Comparison of ENCODE assay signal across 17 cellular contexts in the genomic region with DNA sequence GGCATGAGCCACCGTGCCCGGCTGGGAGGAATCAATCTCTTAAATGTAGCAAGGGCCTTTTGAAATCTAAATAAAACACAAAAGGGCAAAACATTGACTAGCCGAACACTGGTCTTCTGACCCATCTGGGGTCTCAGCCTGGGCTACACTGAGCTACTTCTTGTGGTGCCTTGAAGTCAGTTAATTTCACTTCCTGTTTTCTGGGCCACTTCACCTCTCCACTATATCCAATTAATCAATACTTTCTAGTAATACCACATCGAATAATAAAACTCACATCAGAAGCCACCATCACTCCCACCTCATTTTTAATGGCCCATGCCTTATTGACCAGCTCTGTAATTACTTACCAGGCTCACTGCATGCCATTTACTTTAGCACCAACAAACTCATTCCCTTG.
DNase-seq lines count a peak whose midpoint lies in the region; ATAC-seq, FAIRE-seq and TF ChIP-seq lines count a peak whose summit lies in the region.
"Had no signal": no experiment of that assay in that cellular context is flagged by ENCODE, and none has a peak within 500 bp of the region (broad histone marks: within the 10 kb centered on the region; RNA-seq: fewer than 3 reads in every experiment).

No MANE protein-coding gene starts in this region.

- BruUV-seq in OCI-LY7 (replicated peaks; lab: Mats Ljungman, UMichigan) (no TSS peak), PC-9 (replicated peaks; lab: Mats Ljungman, UMichigan) (no TSS peak)

- ATAC-seq in GM18867 (IDR thresholded peaks at IDR 0.05; ENCODE audit: unreplicated experiment): peak; percentile 33
- ATAC-seq in HG02678 (IDR thresholded peaks at IDR 0.05; ENCODE audit: unreplicated experiment): peak; percentile 35
- ATAC-seq: left lung had no signal

- no peak for FAIRE-seq in HTR-8/SVneo (lab: Jason Lieb, UNC)
- FAIRE-seq: astrocyte had no signal

- TF ChIP-seq CTCF in OCI-LY7 (conservative IDR thresholded peaks at IDR 0.05; ENCODE audit: low read length) (no peak), PC-9 (conservative IDR thresholded peaks at IDR 0.05) (no peak)

- H3K27ac ChIP-seq in BLaER1 treated with 17β-estradiol and CSF1 and Interleukin-3, amounts not matched to agents 10 nM and 100 nM: peak overlapping the region in 6 of 11 experiments; percentile 23 to 82 (median 44); a peak in 9 of 22 replicates
- peak overlapping the region; percentile 71 for H3K27ac ChIP-seq in OCI-LY7 (ENCODE audit: low read depth, low read length, poor library complexity, severe bottlenecking)
- H3K27ac ChIP-seq in PC-9: no peak overlapping the region
- H3K27ac ChIP-seq: esophagus muscularis mucosa, hepatocyte, suprapubic skin had no signal

- no peaks in the 10 kb centered on the region for H4K20me1 ChIP-seq in BLaER1 treated with 17β-estradiol and CSF1 and Interleukin-3, amounts not matched to agents 10 nM and 100 nM
- no peaks in the 10 kb centered on the region for H4K20me1 ChIP-seq in OCI-LY7 (ENCODE audit: insufficient read depth, low read length)
- no peaks in the 10 kb centered on the region for H4K20me1 ChIP-seq in PC-9 (ENCODE audit: insufficient read depth)

- H3K9ac ChIP-seq in BLaER1 treated with 17β-estradiol and CSF1 and Interleukin-3, amounts not matched to agents 10 nM and 100 nM: no peak overlapping the region

- H3F3A ChIP-seq in PC-9 (ENCODE audit: insufficient read depth, low read depth): no peaks in the 10 kb centered on the region

- H3K27me3 ChIP-seq in BLaER1 treated with 17β-estradiol and CSF1 and Interleukin-3, amounts not matched to agents 10 nM and 100 nM: no peaks in the 10 kb centered on the region
- H3K27me3 ChIP-seq in PC-9 (ENCODE audit: insufficient read depth, low read depth): no peaks in the 10 kb centered on the region
- H3K27me3 ChIP-seq: esophagus muscularis mucosa, hepatocyte, left lung, suprapubic skin had no signal

- H3K79me2 ChIP-seq in OCI-LY7 (ENCODE audit: insufficient read depth, low read depth, low read length) (no peaks in the 10 kb centered on the region), PC-9 (ENCODE audit: low read depth) (no peaks in the 10 kb centered on the region)
- H3K79me2 ChIP-seq: hepatocyte had no signal

- CTCF ChIA-PET in OCI-LY7 (lab: Charles Lee; ENCODE audit: unreplicated experiment) (no interaction called here), PC-9 (lab: Charles Lee) (no interaction called here)

- H3K4me1 ChIP-seq in BLaER1 treated with 17β-estradiol and CSF1 and Interleukin-3, amounts not matched to agents 10 nM and 100 nM: peaks cover 9 to 88% (median 48%) of the 10 kb centered on the region in 10 experiments; a peak in 19 of 20 replicates
- peaks cover 72% of the 10 kb centered on the region for H3K4me1 ChIP-seq in OCI-LY7 (ENCODE audit: insufficient read depth, low read length, poor library complexity, severe bottlenecking)
- H3K4me1 ChIP-seq in PC-9 (replicated peaks; ENCODE audit: insufficient read depth): no peaks in the 10 kb centered on the region
- H3K4me1 ChIP-seq: esophagus muscularis mucosa, suprapubic skin had no signal

- H3K4me2 ChIP-seq in BLaER1 treated with 17β-estradiol and CSF1 and Interleukin-3, amounts not matched to agents 10 nM and 100 nM: peak overlapping the region in 9 of 11 experiments; percentile 9 to 89 (median 60); a peak in 16 of 22 replicates
- peak overlapping the region; percentile 69 for H3K4me2 ChIP-seq in OCI-LY7 (ENCODE audit: low read length)
- no peak overlapping the region for H3K4me2 ChIP-seq in PC-9
- H3K4me2 ChIP-seq: hepatocyte had no signal

- H2AFZ ChIP-seq in OCI-LY7 (ENCODE audit: low read length) (peak overlapping the region; percentile 68; the same call in 1 of the 2 replicates), PC-9 (no peak overlapping the region)
- H2AFZ ChIP-seq: hepatocyte had no signal

- no peaks in the 10 kb centered on the region for H3K36me3 ChIP-seq in BLaER1 treated with 17β-estradiol and CSF1 and Interleukin-3, amounts not matched to agents 10 nM and 100 nM
- H3K36me3 ChIP-seq in OCI-LY7 (ENCODE audit: insufficient read depth, low read length) (no peaks in the 10 kb centered on the region), PC-9 (ENCODE audit: low read depth) (no peaks in the 10 kb centered on the region)
- H3K36me3 ChIP-seq: esophagus muscularis mucosa, left lung, suprapubic skin had no signal

- H3K9me3 ChIP-seq in BLaER1 treated with 17β-estradiol and CSF1 and Interleukin-3, amounts not matched to agents 10 nM and 100 nM (replicated peaks in 1 of 11): peaks cover 0 to 12% (median 0%) of the 10 kb centered on the region in 11 experiments; a peak in 5 of 22 replicates
- H3K9me3 ChIP-seq in OCI-LY7 (ENCODE audit: low read length) (no peaks in the 10 kb centered on the region), PC-9 (ENCODE audit: insufficient read depth, low read depth) (no peaks in the 10 kb centered on the region; the same call in 1 of the 2 replicates)
- H3K9me3 ChIP-seq: esophagus muscularis mucosa, left lung, suprapubic skin had no signal

- POLR2A ChIA-PET in OCI-LY7 (lab: Charles Lee) (interaction anchor here (0.6 to 5.3 kb wide), 6 partner anchors 8 to 576 kb away, joined by 3 to 81 read pairs (median 3); no protein-coding TSS in a partner anchor), PC-9 (lab: Charles Lee; ENCODE audit: unreplicated experiment) (no interaction called here)

- DNase-seq in OCI-LY7 (ENCODE audit: low spot score) (peak; percentile 56), PC-9 (no peak), D341Med (ENCODE audit: low spot score) (no peak), HTR-8/SVneo (ENCODE audit: insufficient read length, low spot score) (no peak)
- no peak for DNase-seq in stimulated activated naive CD4-positive, alpha-beta T cell (lab: John Stamatoyannopoulos, UW)
- DNase-seq: activated CD4-positive, alpha-beta memory T cell treated with anti-CD3 and anti-CD28 coated beads, Interleukin-2, amount 10 ng/mL, durations not matched to agents 7 days and 5 days; HFFc6; NCI-H2227 treated with DMSO at 0.1 percent for 48 hours; stimulated activated CD4-positive, alpha-beta T cell treated with anti-CD3 and anti-CD28 coated beads, Interleukin-15, amount 100 ng/mL, for 24 hours had no signal

- H3K4me3 ChIP-seq in BLaER1 treated with 17β-estradiol and CSF1 and Interleukin-3, amounts not matched to agents 10 nM and 100 nM: no peak overlapping the region
- H3K4me3 ChIP-seq in OCI-LY7 (ENCODE audit: low read depth, low read length, poor library complexity, severe bottlenecking) (peak overlapping the region; percentile 18), PC-9 (no peak overlapping the region)
- H3K4me3 ChIP-seq: esophagus muscularis mucosa, hepatocyte, left lung, suprapubic skin had no signal

- intact Hi-C loops in OCI-LY7 (cut with micrococcal nuclease; ENCODE audit: unreplicated experiment) (loop anchor here (10.0 kb wide), 1 partner anchor 831 kb away; no protein-coding TSS in a partner anchor), PC-9 (cut with micrococcal nuclease; ENCODE audit: unreplicated experiment) (no loop called here)

- no peaks in the 10 kb centered on the region for H3K9me2 ChIP-seq in OCI-LY7 (ENCODE audit: insufficient read depth, low read length)
- no peaks in the 10 kb centered on the region; the same call in 1 of the 2 replicates for H3K9me2 ChIP-seq in PC-9 (ENCODE audit: insufficient read depth)
